8 cellular contexts compared by ENCODE assay signal in genomic region chr12:4407136-4407535, GRCh38. TPM values are rescaled to one million over a fixed set of nuclear protein-coding genes. Genes with fewer than 3 reads are reported as not detected.
"Had no signal": no experiment of that assay in that cellular context is flagged by ENCODE, and none has a peak within 500 bp of the region (broad histone marks: within the 10 kb centered on the region; RNA-seq: fewer than 3 reads in every experiment).

No MANE protein-coding gene starts in this region.

- ATAC-seq: HepG2, K562 had no signal

- FAIRE-seq: HepG2, HTR-8/SVneo, K562 had no signal

- H3K4me3 ChIP-seq: K562 had no signal

- H3K4me1 Mint-ChIP-seq: IgD-negative memory B cell had no signal

- H3K36me3 Mint-ChIP-seq: IgD-negative memory B cell had no signal

- H3K27ac ChIP-seq: HL-60 had no signal

- H3K9me3 Mint-ChIP-seq: IgD-negative memory B cell had no signal

- DNase-seq: IMR-90 had no signal

- H3K4me3 Mint-ChIP-seq: IgD-negative memory B cell had no signal

RNA-seq across cellular contexts. Expression of gene FGF23, which starts 27.6 kb away (rescaled TPM):
- total RNA-seq: HepG2, HT-29, HT1080, IMR-90, K562 had no signal
- polyA plus RNA-seq: HepG2, IgD-negative memory B cell, IMR-90 had no signal

RNA-seq across cellular contexts. Expression of gene FGF6, which starts 38.5 kb away (rescaled TPM):
- total RNA-seq: HepG2, HT-29, HT1080, IMR-90, K562 had no signal
- polyA plus RNA-seq: HepG2, IgD-negative memory B cell, IMR-90 had no signal
